ENCODE assay signal across 8 cellular contexts in genomic region chr9:136122425-136123383, GRCh38. TPM values are rescaled to one million over a fixed set of nuclear protein-coding genes. Genes with fewer than 3 reads are reported as not detected.
DNase-seq lines count a peak whose midpoint lies in the region; ATAC-seq and TF ChIP-seq lines count a peak whose summit lies in the region.

No MANE protein-coding gene starts in this region.

- TF ChIP-seq CTCF in BJ (IDR thresholded peaks at IDR 0.05; ENCODE audit: insufficient read depth, low read depth, low read length) (peak; percentile 96), foreskin keratinocyte (conservative IDR thresholded peaks at IDR 0.05) (peak; percentile 97), thyroid gland (IDR thresholded peaks at IDR 0.05) (peak; percentile 85 to 98 (median 97))

- no peak overlapping the region for H3K27ac ChIP-seq in foreskin keratinocyte
- H3K27ac ChIP-seq in thyroid gland = no peak overlapping the region

- WGBS in thyroid gland, 2 donors = 43 to 44% methylated on average over 27 to 28 of the region's 45 CpGs

- POLR2A ChIA-PET in BJ (lab: Charles Lee) = no interaction called here

- CTCF ChIA-PET in BJ (lab: Yijun Ruan, JAX) = interaction anchor here (0.6 to 4.1 kb wide), 31 partner anchors 10 to 312 kb away, joined by 3 to 128 read pairs (median 5); partner anchors contain the start of genes NACC2 and UBAC1

- H3K36me3 ChIP-seq in BJ (ENCODE audit: control insufficient read depth, insufficient read depth, low read length) (no peaks in the 10 kb centered on the region), HAP-1 (replicated peaks) (no peaks in the 10 kb centered on the region), thyroid gland (no peaks in the 10 kb centered on the region)

- H3K4me3 ChIP-seq in BJ (ENCODE audit: low read depth, low read length) (no peak overlapping the region; the same call in 1 of the 2 replicates), HAP-1 (no peak overlapping the region), thyroid gland (replicated peaks in 1 of 3) (no peak overlapping the region)

- intact Hi-C loops in thyroid gland (cut with DNase I) = loop anchor here (2.0 to 10.0 kb wide), 3 partner anchors 156 to 260 kb away; partner anchors contain the start of gene DNLZ

- peak; percentile 22 for ATAC-seq in foreskin keratinocyte
- no peak for ATAC-seq in GM18511 (IDR thresholded peaks at IDR 0.05; ENCODE audit: unreplicated experiment)

- DNase-seq in BJ (ENCODE audit: low read depth) (no peak), HAP-1 (ENCODE audit: low spot score in 2 of 2) (peak; percentile 46 to 86), RPMI8226 (peak; percentile 86), foreskin keratinocyte (no peak), occipital lobe (lab: John Stamatoyannopoulos, UW) (peak; percentile 70), thyroid gland (peak; percentile 71 to 76)
- DNase-seq in activated T-helper 9 cell treated with anti-CD3 and anti-CD28 coated beads, Interleukin-2, amount 50 U/mL, for 16 hours (ENCODE audit: low read depth) = peak; percentile 69

- H3K4me1 ChIP-seq in HAP-1 (peaks cover under 1% of the 10 kb centered on the region), foreskin keratinocyte (no peaks in the 10 kb centered on the region), thyroid gland (peaks cover 10 to 18% of the 10 kb centered on the region in 2 donors)

- no peaks in the 10 kb centered on the region for H3K9me3 ChIP-seq in HAP-1
- H3K9me3 ChIP-seq in thyroid gland = no peaks in the 10 kb centered on the region

- in situ Hi-C loops in HAP-1 (cut with MboI; ENCODE audit: low sequenced_read_pairs) = loop anchor here (5.0 to 10.0 kb wide), 2 partner anchors 255 to 518 kb away; no protein-coding TSS in a partner anchor

- TF ChIP-seq POLR2A in thyroid gland (IDR thresholded peaks at IDR 0.05) = no peak

- H3K27me3 ChIP-seq in BJ (ENCODE audit: control insufficient read depth, insufficient read depth, low read length) (peaks cover 6% of the 10 kb centered on the region), HAP-1 (ENCODE audit: low read depth) (peaks cover 5% of the 10 kb centered on the region), foreskin keratinocyte (peaks cover 12% of the 10 kb centered on the region), thyroid gland (no peaks in the 10 kb centered on the region)

RNA-seq across cellular contexts. Expression of gene TMEM250, which starts 4.0 kb away (rescaled TPM):
- polyA plus RNA-seq in BJ (2011; rRNA removed) (12.3 and 20.7 TPM in 2 replicates), foreskin keratinocyte (28.3 and 28.7 TPM in 2 replicates)
- polyA minus RNA-seq in BJ (2011; rRNA and poly(A)+ RNA removed) = 12.5 and 15.2 TPM in 2 replicates
- total RNA-seq in foreskin keratinocyte (33.5 and 34.0 TPM in 2 replicates), occipital lobe (26.4 TPM), thyroid gland (10 to 100 TPM; 23.5 to 35.3 (median 25.6) TPM)

RNA-seq across cellular contexts. Expression of gene NACC2, which starts 27.6 kb away (rescaled TPM):
- 14.7 and 19.2 TPM in 2 replicates for polyA plus RNA-seq in BJ (2011; rRNA removed)
- 24.7 and 26.4 TPM in 2 replicates for polyA minus RNA-seq in BJ (2011; rRNA and poly(A)+ RNA removed)
- total RNA-seq in foreskin keratinocyte = 8.3 and 9.7 TPM in 2 replicates
- 2.4 and 2.6 TPM in 2 replicates for polyA plus RNA-seq in foreskin keratinocyte
- total RNA-seq in occipital lobe = 5.9 TPM
- total RNA-seq in thyroid gland = 10 to 100 TPM; 18.4 to 33.6 (median 22.4) TPM

Comparison
In these comparisons a context has a peak if more than half of its experiments do, and no peak if none do; other contexts are left out.
1. DNase-seq: peak in HAP-1 (2 of 2), RPMI8226 (single experiment), activated T-helper 9 cell treated with anti-CD3 and anti-CD28 coated beads, Interleukin-2, amount 50 U/mL, for 16 hours (single experiment), occipital lobe (single experiment) and thyroid gland (2 of 2); none in BJ (single experiment) and foreskin keratinocyte (0 of 2).
2. Peak in every context shown above with its lines, with median percentiles within 50 percentile points of each other: CTCF ChIP-seq.